16 cellular contexts compared by ENCODE assay signal in the genomic region with DNA sequence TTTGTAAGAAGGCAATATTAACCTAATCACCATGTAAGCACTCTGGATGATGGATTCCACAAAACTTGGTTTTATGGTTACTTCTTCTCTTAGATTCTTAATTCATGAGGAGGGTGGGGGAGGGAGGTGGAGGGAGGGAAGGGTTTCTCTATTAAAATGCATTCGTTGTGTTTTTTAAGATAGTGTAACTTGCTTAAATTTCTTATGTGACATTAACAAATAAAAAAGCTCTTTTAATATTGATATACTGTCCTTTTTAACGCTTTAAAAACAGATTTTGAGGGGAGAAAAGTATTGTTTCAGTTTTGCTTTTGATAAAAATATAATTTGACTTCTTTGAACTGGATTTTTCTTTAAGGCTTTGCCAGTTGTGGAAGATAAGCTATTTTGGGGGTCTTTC. TPM values are rescaled to one million over a fixed set of nuclear protein-coding genes. Genes with fewer than 3 reads are reported as not detected.
DNase-seq lines count a peak whose midpoint lies in the region; ATAC-seq and TF ChIP-seq lines count a peak whose summit lies in the region.
"Had no signal": no experiment of that assay in that cellular context is flagged by ENCODE, and none has a peak within 500 bp of the region (broad histone marks: within the 10 kb centered on the region; RNA-seq: fewer than 3 reads in every experiment).

No MANE protein-coding gene starts in this region.

- intact Hi-C loops in spleen (cut with DNase I; ENCODE audit: low total_unique reads) (loop anchor here (10.0 kb wide), 1 partner anchor 478 kb away; no protein-coding TSS in a partner anchor), tibial artery (cut with DNase I; ENCODE audit: low total_unique reads) (no loop called here)

- H3K4me1 ChIP-seq in GM23338 (ENCODE audit: insufficient read depth) (peaks cover 46% of the 10 kb centered on the region), spleen (no peaks in the 10 kb centered on the region), tibial artery (no peaks in the 10 kb centered on the region)
- H3K4me1 ChIP-seq: BLaER1 treated with 17β-estradiol and CSF1 and Interleukin-3, amounts not matched to agents 10 nM and 100 nM; Caco-2 had no signal

- no peak overlapping the region for H2AFZ ChIP-seq in GM23338

- WGBS in spleen, 5 donors, result 92 to 95% (median 95%) methylated on average over 2 of the region's 2 CpGs

- H3F3A ChIP-seq in GM23338 (replicated peaks; ENCODE audit: low read depth), result peaks cover 11% of the 10 kb centered on the region; the same call in 1 of the 2 replicates

- H3K4me3 ChIP-seq in GM23338, result no peak overlapping the region
- H3K4me3 ChIP-seq in spleen, result no peak overlapping the region
- no peak overlapping the region for H3K4me3 ChIP-seq in tibial artery
- H3K4me3 ChIP-seq: BLaER1 treated with 17β-estradiol and CSF1 and Interleukin-3, amounts not matched to agents 10 nM and 100 nM had no signal

- H3K36me3 Mint-ChIP-seq in GM23338 (ENCODE audit: low read depth), result peaks cover 78% of the 10 kb centered on the region
- peaks cover 7% of the 10 kb centered on the region for H3K36me3 Mint-ChIP-seq in T-helper 17 cell (ENCODE audit: low read depth)
- H3K36me3 Mint-ChIP-seq in memory B cell, result peaks cover 19% of the 10 kb centered on the region

- H3K27ac Mint-ChIP-seq in GM23338, result no peak overlapping the region
- H3K27ac Mint-ChIP-seq in T-helper 17 cell, result peak overlapping the region; percentile 83
- peak overlapping the region; percentile 66 for H3K27ac Mint-ChIP-seq in memory B cell
- H3K27ac Mint-ChIP-seq: CD4-positive, alpha-beta T cell; CD8-positive, alpha-beta T cell had no signal

- H3K9me3 ChIP-seq in T-helper 17 cell (ENCODE audit: control insufficient read depth, low read length, poor library complexity, severe bottlenecking), result no peaks in the 10 kb centered on the region
- no peaks in the 10 kb centered on the region for H3K9me3 ChIP-seq in spleen
- no peaks in the 10 kb centered on the region for H3K9me3 ChIP-seq in tibial artery
- H3K9me3 ChIP-seq: BLaER1 treated with 17β-estradiol and CSF1 and Interleukin-3, amounts not matched to agents 10 nM and 100 nM; Caco-2 had no signal

- H3K4me3 Mint-ChIP-seq in GM23338 (no peak overlapping the region), T-helper 17 cell (no peak overlapping the region), memory B cell (no peak overlapping the region)
- H3K4me3 Mint-ChIP-seq: CD4-positive, alpha-beta T cell; CD8-positive, alpha-beta T cell had no signal

- no peaks in the 10 kb centered on the region for H3K27me3 ChIP-seq in GM23338 (ENCODE audit: insufficient read depth)
- no peaks in the 10 kb centered on the region for H3K27me3 ChIP-seq in spleen (replicated peaks in 1 of 7)
- no peaks in the 10 kb centered on the region for H3K27me3 ChIP-seq in tibial artery
- H3K27me3 ChIP-seq: BLaER1 treated with 17β-estradiol and CSF1 and Interleukin-3, amounts not matched to agents 10 nM and 100 nM had no signal

- H3K4me1 Mint-ChIP-seq in GM23338 (peaks cover 48% of the 10 kb centered on the region), T-helper 17 cell (peaks cover 4% of the 10 kb centered on the region), memory B cell (no peaks in the 10 kb centered on the region)

- H3K36me3 ChIP-seq in GM23338 (ENCODE audit: insufficient read depth) (peaks cover 15% of the 10 kb centered on the region), spleen (peaks cover 0 to 76% (median 21%) of the 10 kb centered on the region in 6 donors), tibial artery (no peaks in the 10 kb centered on the region)

- H3K9me3 Mint-ChIP-seq in GM23338, result no peaks in the 10 kb centered on the region
- no peaks in the 10 kb centered on the region for H3K9me3 Mint-ChIP-seq in memory B cell
- H3K9me3 Mint-ChIP-seq: CD4-positive, alpha-beta T cell; CD8-positive, alpha-beta T cell had no signal

- TF ChIP-seq CTCF in GM23338 (conservative IDR thresholded peaks at IDR 0.05; ENCODE audit: low read depth in 2 of 2) (no peak), spleen (IDR thresholded peaks at IDR 0.05 in 8 of 11, conservative IDR thresholded peaks at IDR 0.05 in 3 of 11) (no peak), tibial artery (IDR thresholded peaks at IDR 0.05) (no peak)

- H3K9me2 ChIP-seq in GM23338 (ENCODE audit: insufficient read depth), result no peaks in the 10 kb centered on the region

- H3K27ac ChIP-seq in GM23338 (ENCODE audit: low read depth) (peak overlapping the region; percentile 100; the same call in 1 of the 2 replicates), spleen (no peak overlapping the region), tibial artery (no peak overlapping the region)
- H3K27ac ChIP-seq: BLaER1 treated with 17β-estradiol and CSF1 and Interleukin-3, amounts not matched to agents 10 nM and 100 nM; C4-2B had no signal

- H3K79me2 ChIP-seq in GM23338 (replicated peaks; ENCODE audit: insufficient read depth), result peaks cover 12% of the 10 kb centered on the region

- peaks cover 21% of the 10 kb centered on the region for H3K27me3 Mint-ChIP-seq in GM23338 (ENCODE audit: insufficient read depth, low read depth, poor library complexity)
- H3K27me3 Mint-ChIP-seq in T-helper 17 cell, result no peaks in the 10 kb centered on the region
- H3K27me3 Mint-ChIP-seq in memory B cell, result no peaks in the 10 kb centered on the region
- H3K27me3 Mint-ChIP-seq: CD4-positive, alpha-beta T cell had no signal

- no peaks in the 10 kb centered on the region; the same call in 1 of the 2 replicates for H4K20me1 ChIP-seq in GM23338 (replicated peaks; ENCODE audit: insufficient read depth)

- TF ChIP-seq POLR2A in spleen (IDR thresholded peaks at IDR 0.05), result no peak

- ATAC-seq in GM23338 (no peak), T-helper 17 cell (no peak), memory B cell (ENCODE audit: low read depth) (no peak)
- ATAC-seq: CD8-positive, alpha-beta T cell had no signal

- H3K4me2 ChIP-seq in GM23338, result no peak overlapping the region
- H3K4me2 ChIP-seq: BLaER1 treated with 17β-estradiol and CSF1 and Interleukin-3, amounts not matched to agents 10 nM and 100 nM had no signal

- DNase-seq in GM23338 (ENCODE audit: low spot score), result no peak
- DNase-seq in T-helper 17 cell, result no peak
- DNase-seq in memory B cell (ENCODE audit: low spot score in 2 of 2), result no peak
- DNase-seq in activated naive CD4-positive, alpha-beta T cell (lab: John Stamatoyannopoulos, UW), result no peak
- no peak for DNase-seq in spleen
- DNase-seq in tibial artery, result no peak
- DNase-seq: 8988T; ACHN; Caco-2; Calu3; CD4-positive, alpha-beta T cell; CD8-positive, alpha-beta T cell; DMS79 treated with DMSO at 0.1 percent for 48 hours; GF-D8 had no signal

TF ChIP-seq in GM23338, 12 proteins besides CTCF, POLR2A, EP300 and RAD21 (continues in another document):
- no peak for TF ChIP-seq EZH2 (IDR thresholded peaks at IDR 0.05; ENCODE audit: low read depth, unreplicated experiment)
- no peak for TF ChIP-seq STAT1 (IDR thresholded peaks at IDR 0.05; ENCODE audit: unreplicated experiment)
- no peak for TF ChIP-seq NANOG (IDR thresholded peaks at IDR 0.05; ENCODE audit: borderline replicate concordance)
- TF ChIP-seq CREB1 (CRISPR knock-in tag; IDR thresholded peaks at IDR 0.05; ENCODE audit: low read depth), result no peak
- TF ChIP-seq, protein P1, sequence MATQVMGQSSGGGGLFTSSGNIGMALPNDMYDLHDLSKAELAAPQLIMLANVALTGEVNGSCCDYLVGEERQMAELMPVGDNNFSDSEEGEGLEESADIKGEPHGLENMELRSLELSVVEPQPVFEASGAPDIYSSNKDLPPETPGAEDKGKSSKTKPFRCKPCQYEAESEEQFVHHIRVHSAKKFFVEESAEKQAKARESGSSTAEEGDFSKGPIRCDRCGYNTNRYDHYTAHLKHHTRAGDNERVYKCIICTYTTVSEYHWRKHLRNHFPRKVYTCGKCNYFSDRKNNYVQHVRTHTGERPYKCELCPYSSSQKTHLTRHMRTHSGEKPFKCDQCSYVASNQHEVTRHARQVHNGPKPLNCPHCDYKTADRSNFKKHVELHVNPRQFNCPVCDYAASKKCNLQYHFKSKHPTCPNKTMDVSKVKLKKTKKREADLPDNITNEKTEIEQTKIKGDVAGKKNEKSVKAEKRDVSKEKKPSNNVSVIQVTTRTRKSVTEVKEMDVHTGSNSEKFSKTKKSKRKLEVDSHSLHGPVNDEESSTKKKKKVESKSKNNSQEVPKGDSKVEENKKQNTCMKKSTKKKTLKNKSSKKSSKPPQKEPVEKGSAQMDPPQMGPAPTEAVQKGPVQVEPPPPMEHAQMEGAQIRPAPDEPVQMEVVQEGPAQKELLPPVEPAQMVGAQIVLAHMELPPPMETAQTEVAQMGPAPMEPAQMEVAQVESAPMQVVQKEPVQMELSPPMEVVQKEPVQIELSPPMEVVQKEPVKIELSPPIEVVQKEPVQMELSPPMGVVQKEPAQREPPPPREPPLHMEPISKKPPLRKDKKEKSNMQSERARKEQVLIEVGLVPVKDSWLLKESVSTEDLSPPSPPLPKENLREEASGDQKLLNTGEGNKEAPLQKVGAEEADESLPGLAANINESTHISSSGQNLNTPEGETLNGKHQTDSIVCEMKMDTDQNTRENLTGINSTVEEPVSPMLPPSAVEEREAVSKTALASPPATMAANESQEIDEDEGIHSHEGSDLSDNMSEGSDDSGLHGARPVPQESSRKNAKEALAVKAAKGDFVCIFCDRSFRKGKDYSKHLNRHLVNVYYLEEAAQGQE (IDR thresholded peaks at IDR 0.05; ENCODE audit: unreplicated experiment), result no peak
- TF ChIP-seq EZH2phosphoT487 (IDR thresholded peaks at IDR 0.05; ENCODE audit: unreplicated experiment), result no peak

RNA-seq across cellular contexts. Expression of a gene that starts 59.8 kb away (rescaled TPM):
- 269 and 299 TPM in 2 replicates for total RNA-seq in GM23338 (2014; rRNA removed; shearing (Covaris generic))
- polyA plus RNA-seq in GM23338 (2016; fragmentation: Nextera tagmentation; extraction: Ambion mirVana) (20.1 and 21.5 TPM in 2 replicates), spleen (10 to 100 TPM in 2 of 3 donors, 1 to 10 TPM in 1; 7.5 to 19.7 (median 15.8) TPM)
- total RNA-seq in T-helper 17 cell (10 to 100 TPM; 21.6 to 22.2 TPM), spleen (10 to 100 TPM; 24.0 to 68.8 (median 38.5) TPM)
